In genomic region chr7:38215734-38216670, GRCh38 we compare ENCODE assay signal across 8 cellular contexts. TPM values are rescaled to one million over a fixed set of nuclear protein-coding genes. Genes with fewer than 3 reads are reported as not detected.
DNase-seq lines count a peak whose midpoint lies in the region; TF ChIP-seq lines count a peak whose summit lies in the region.

No MANE protein-coding gene starts in this region.

- no peak overlapping the region for H3K4me3 ChIP-seq in MM.1S (ENCODE audit: low read length)
- no peak overlapping the region for H3K4me3 ChIP-seq in cardiac muscle cell
- H3K4me3 ChIP-seq in prostate gland, result no peak overlapping the region
- H3K4me3 ChIP-seq in vagina, result no peak overlapping the region

- DNase-seq in HEK293T (ENCODE audit: extremely low spot score), result peak; percentile 83
- DNase-seq in MM.1S, result peak; percentile 81
- DNase-seq in SK-MEL-5 (ENCODE audit: low read depth, low spot score), result peak; percentile 96
- peak; percentile 63 for DNase-seq in activated naive CD4-positive, alpha-beta T cell treated with anti-CD3 and anti-CD28 coated beads, Interleukin-2, amount 50 U/mL, for 16 hours
- DNase-seq in cardiac muscle cell (ENCODE audit: low read depth in 1 of 2, low spot score in 1 of 2), result peak; percentile 83 to 95
- peak; percentile 82 for DNase-seq in prostate gland (ENCODE audit: low spot score)
- DNase-seq in vagina (ENCODE audit: extremely low spot score in 2 of 2), result no peak

- POLR2A ChIA-PET in HEK293T (lab: Yijun Ruan, JAX), result interaction anchor here (1.2 kb wide), 1 partner anchor 38 kb away, joined by 7 read pairs; the partner anchor contains the start of gene STARD3NL

- peak overlapping the region; percentile 30; the same call in 1 of the 2 replicates for H3K4me2 ChIP-seq in MM.1S (ENCODE audit: low read depth, low read length)

- H2AFZ ChIP-seq in MM.1S (ENCODE audit: low read length), result peak overlapping the region; percentile 27; the same call in 1 of the 2 replicates

- intact Hi-C loops in prostate gland (cut with DNase I) (loop anchor here (5.0 kb wide), 1 partner anchor 101 kb away; no protein-coding TSS in a partner anchor), vagina (cut with DNase I) (no loop called here)

- H3K27ac ChIP-seq in MM.1S (ENCODE audit: low read length) (no peak overlapping the region), cardiac muscle cell (peak overlapping the region; percentile 25), prostate gland (peak overlapping the region; percentile 69 to 79), vagina (peak overlapping the region; percentile 53)

- H3F3A ChIP-seq in MM.1S (ENCODE audit: insufficient read depth, low read length), result no peaks in the 10 kb centered on the region

- no peaks in the 10 kb centered on the region for H3K9me3 ChIP-seq in MM.1S (replicated peaks; ENCODE audit: insufficient read depth, low read length)
- no peaks in the 10 kb centered on the region for H3K9me3 ChIP-seq in cardiac muscle cell (ENCODE audit: low read depth)
- no peaks in the 10 kb centered on the region for H3K9me3 ChIP-seq in prostate gland
- H3K9me3 ChIP-seq in vagina, result no peaks in the 10 kb centered on the region

- H3K9me2 ChIP-seq in MM.1S (replicated peaks; ENCODE audit: insufficient read depth, low read length), result no peaks in the 10 kb centered on the region

- H3K79me2 ChIP-seq in MM.1S (ENCODE audit: low read length), result no peaks in the 10 kb centered on the region

- H3K4me1 ChIP-seq in MM.1S (ENCODE audit: low read length) (peaks cover 6% of the 10 kb centered on the region), cardiac muscle cell (ENCODE audit: low read depth) (no peaks in the 10 kb centered on the region), prostate gland (replicated peaks) (peaks cover 8% of the 10 kb centered on the region), vagina (peaks cover 21% of the 10 kb centered on the region)

- in situ Hi-C loops in SK-MEL-5 (cut with HindIII; ENCODE audit: low pct_unique_long_range_greater_than_20kb, low sequenced_read_pairs), result no loop called here

- H4K20me1 ChIP-seq in MM.1S (ENCODE audit: insufficient read depth, low read length), result no peaks in the 10 kb centered on the region

- no peaks in the 10 kb centered on the region for H3K27me3 ChIP-seq in MM.1S (replicated peaks; ENCODE audit: insufficient read depth, low read length)
- H3K27me3 ChIP-seq in cardiac muscle cell, result no peaks in the 10 kb centered on the region
- no peaks in the 10 kb centered on the region for H3K27me3 ChIP-seq in prostate gland (replicated peaks; ENCODE audit: insufficient read depth)
- no peaks in the 10 kb centered on the region for H3K27me3 ChIP-seq in vagina

- CTCF ChIA-PET in HEK293T (lab: Yijun Ruan, JAX), result interaction anchor here (0.5 to 2.2 kb wide), 35 partner anchors 10 to 495 kb away, joined by 3 to 40 read pairs (median 4); partner anchors contain the start of gene STARD3NL

- H3K36me3 ChIP-seq in MM.1S (replicated peaks; ENCODE audit: insufficient read depth, low read length), result no peaks in the 10 kb centered on the region
- H3K36me3 ChIP-seq in cardiac muscle cell, result peaks cover 42% of the 10 kb centered on the region
- no peaks in the 10 kb centered on the region for H3K36me3 ChIP-seq in prostate gland
- H3K36me3 ChIP-seq in vagina, result peaks cover 0 to 37% of the 10 kb centered on the region in 2 donors

- no peak overlapping the region for H3K9ac ChIP-seq in MM.1S (ENCODE audit: low read length)

- TF ChIP-seq POLR2A in prostate gland (IDR thresholded peaks at IDR 0.05) (no peak), vagina (IDR thresholded peaks at IDR 0.05) (no peak)

- 12% methylated on average over 5 of the region's 5 CpGs for WGBS in prostate gland

- TF ChIP-seq CTCF in GM12801 (IDR thresholded peaks at IDR 0.05; ENCODE audit: extremely low read depth, insufficient read length) (peak; percentile 64), MM.1S (IDR thresholded peaks at IDR 0.05; ENCODE audit: low read length) (peak; percentile 96), cardiac muscle cell (IDR thresholded peaks at IDR 0.05; ENCODE audit: low read depth, low read length) (peak; percentile 99), prostate gland (IDR thresholded peaks at IDR 0.05) (peak; percentile 87 to 98 (median 94)), vagina (IDR thresholded peaks at IDR 0.05) (peak; percentile 69 to 85 (median 85))

TF ChIP-seq in HEK293T, 16 proteins besides CTCF, POLR2A, EP300 and RAD21:
- TF ChIP-seq BHLHE40 (IDR thresholded peaks at IDR 0.05; ENCODE audit: borderline replicate concordance), result no peak
TF ChIP-seq in HEK293T: peak in this region for 0.

RNA-seq across cellular contexts. Expression of gene STARD3NL, which starts 38.0 kb away (rescaled TPM):
- total RNA-seq in SK-MEL-5 (2014; rRNA removed; shearing (Covaris generic)), result 115 and 125 TPM in 2 replicates
- 70.0 and 78.1 TPM in 2 replicates for polyA plus RNA-seq in SK-MEL-5 (2015; cell fraction: cytosol; rRNA removed)
- 30.8 and 36.5 TPM in 2 replicates for polyA plus RNA-seq in SK-MEL-5 (2015; cell fraction: nucleus; rRNA removed)
- total RNA-seq in cardiac muscle cell (55.4 and 72.2 TPM in 2 replicates), prostate gland (10 to 100 TPM; 49.0 to 78.3 TPM), vagina (29.5 TPM)
- 95.3 and 111 TPM in 2 replicates for polyA plus RNA-seq in cardiac muscle cell

Comparison
In these comparisons a context has a peak if more than half of its experiments do, and no peak if none do; other contexts are left out.
1. DNase-seq: peak in HEK293T (single experiment), MM.1S (single experiment), SK-MEL-5 (single experiment), activated naive CD4-positive, alpha-beta T cell treated with anti-CD3 and anti-CD28 coated beads, Interleukin-2, amount 50 U/mL, for 16 hours (single experiment), cardiac muscle cell (2 of 2) and prostate gland (single experiment); none in vagina (0 of 2).
2. Peak in every context shown above with its lines, with median percentiles within 50 percentile points of each other: CTCF ChIP-seq.